ENCODE assay signal across 18 cellular contexts in the genomic region with DNA sequence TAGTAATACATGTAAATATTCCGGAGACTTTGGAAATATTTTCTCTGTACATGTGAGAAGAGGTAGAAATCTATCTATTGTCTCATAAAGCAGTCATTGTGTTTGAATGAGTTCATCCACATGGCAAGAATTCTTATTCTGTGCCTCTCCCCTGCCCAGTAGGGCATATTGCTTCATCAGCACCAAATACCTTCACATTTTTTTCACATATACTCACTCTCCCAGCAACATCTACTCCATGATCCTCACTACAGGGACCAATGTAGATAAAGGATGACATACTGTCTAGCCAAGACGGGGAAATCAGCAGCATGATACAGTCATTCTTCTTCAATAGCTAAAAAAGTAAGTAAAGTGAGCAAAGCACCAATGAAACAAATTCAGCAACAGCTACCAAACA. TPM values are rescaled to one million over a fixed set of nuclear protein-coding genes. Genes with fewer than 3 reads are reported as not detected.
DNase-seq lines count a peak whose midpoint lies in the region; ATAC-seq and TF ChIP-seq lines count a peak whose summit lies in the region.
"Had no signal": no experiment of that assay in that cellular context is flagged by ENCODE, and none has a peak within 500 bp of the region (broad histone marks: within the 10 kb centered on the region; RNA-seq: fewer than 3 reads in every experiment).

No MANE protein-coding gene starts in this region.

- H3K4me3 ChIP-seq in epithelial cell of proximal tubule (ENCODE audit: low read depth, low read length) (no peak overlapping the region), osteoblast (ENCODE audit: insufficient read depth, low read length) (no peak overlapping the region)
- H3K4me3 ChIP-seq: K562, right lobe of liver had no signal

- H3K9me3 ChIP-seq in osteoblast (ENCODE audit: low read depth, low read length), result no peaks in the 10 kb centered on the region
- H3K9me3 ChIP-seq: right lobe of liver had no signal

- H3K4me1 ChIP-seq in osteoblast (ENCODE audit: insufficient read depth, low read length), result peaks cover 6% of the 10 kb centered on the region
- H3K4me1 ChIP-seq: right lobe of liver had no signal

- DNase-seq in EH (ENCODE audit: low read depth), result peak; percentile 80
- peak; percentile 94 for DNase-seq in NCI-H226
- DNase-seq in epithelial cell of proximal tubule (ENCODE audit: low read depth), result peak; percentile 83
- no peak for DNase-seq in osteoblast (ENCODE audit: insufficient read length, low spot score, missing footprints)
- DNase-seq in activated effector memory CD4-positive, alpha-beta T cell treated with Interleukin-2 at 50 U/mL for 16 hours, result no peak
- no peak for DNase-seq in activated CD4-positive, alpha-beta T cell treated with anti-CD3 and anti-CD28 coated beads, Interleukin-2, amount 10 ng/mL, durations not matched to agents 7 days and 5 days
- no peak for DNase-seq in SHP77 treated with DMSO at 0.1 percent for 48 hours (lab: John Stamatoyannopoulos, UW)
- DNase-seq: activated naive CD4-positive, alpha-beta T cell; CD4-positive, alpha-beta T cell; dermis blood vessel endothelial cell; left colon; natural killer cell; NCI-H2029 treated with DMSO at 0.1 percent for 48 hours; right lobe of liver; stimulated activated naive CD8-positive, alpha-beta T cell treated with anti-CD3 and anti-CD28 coated beads, Interleukin-15, amount 100 ng/mL, for 72 hours had no signal

- no peak overlapping the region for H3K4me2 ChIP-seq in osteoblast (ENCODE audit: insufficient read depth, low read length)

- TF ChIP-seq CTCF in epithelial cell of proximal tubule (conservative IDR thresholded peaks at IDR 0.05; ENCODE audit: low read depth, low read length) (no peak), osteoblast (IDR thresholded peaks at IDR 0.05; ENCODE audit: extremely low read depth, low read depth, low read length) (no peak)

- peak overlapping the region; percentile 60 for H3K27ac ChIP-seq in osteoblast (ENCODE audit: low read depth, low read length)
- H3K27ac ChIP-seq: right lobe of liver had no signal

- H3K4me3 Mint-ChIP-seq in activated CD4-positive, alpha-beta T cell treated with anti-CD3 and anti-CD28 coated beads, Interleukin-2, amount 10 ng/mL, durations not matched to agents 7 days and 5 days, result no peak overlapping the region
- H3K4me3 Mint-ChIP-seq: CD4-positive, alpha-beta T cell; natural killer cell; stimulated activated naive CD8-positive, alpha-beta T cell treated with anti-CD3 and anti-CD28 coated beads, Interleukin-15, amount 100 ng/mL, for 72 hours had no signal

- no peak overlapping the region for H3K27ac Mint-ChIP-seq in activated CD4-positive, alpha-beta T cell treated with anti-CD3 and anti-CD28 coated beads, Interleukin-2, amount 10 ng/mL, durations not matched to agents 7 days and 5 days
- H3K27ac Mint-ChIP-seq: CD4-positive, alpha-beta T cell; natural killer cell; stimulated activated naive CD8-positive, alpha-beta T cell treated with anti-CD3 and anti-CD28 coated beads, Interleukin-15, amount 100 ng/mL, for 72 hours had no signal

- no peaks in the 10 kb centered on the region for H4K20me1 ChIP-seq in osteoblast (ENCODE audit: insufficient read depth, low read length)

- no peak overlapping the region for H2AFZ ChIP-seq in osteoblast (ENCODE audit: low read length)

- H3K9me3 Mint-ChIP-seq in activated CD4-positive, alpha-beta T cell treated with anti-CD3 and anti-CD28 coated beads, Interleukin-2, amount 10 ng/mL, durations not matched to agents 7 days and 5 days, result peaks cover 6% of the 10 kb centered on the region
- H3K9me3 Mint-ChIP-seq: CD4-positive, alpha-beta T cell; natural killer cell had no signal

- H3K79me2 ChIP-seq in osteoblast (ENCODE audit: insufficient read depth, low read length), result no peaks in the 10 kb centered on the region

- H3K36me3 Mint-ChIP-seq in activated CD4-positive, alpha-beta T cell treated with anti-CD3 and anti-CD28 coated beads, Interleukin-2, amount 10 ng/mL, durations not matched to agents 7 days and 5 days (ENCODE audit: low read depth), result peaks cover 4% of the 10 kb centered on the region
- H3K36me3 Mint-ChIP-seq: natural killer cell had no signal

- H3K27me3 ChIP-seq in osteoblast (ENCODE audit: insufficient read depth, low read length), result no peaks in the 10 kb centered on the region
- H3K27me3 ChIP-seq: right lobe of liver had no signal

- CTCF ChIA-PET in activated CD4-positive, alpha-beta T cell treated with anti-CD3 and anti-CD28 coated beads, Interleukin-2, amount 10 ng/mL, durations not matched to agents 7 days and 5 days (lab: Charles Lee), result no interaction called here

- H3K27me3 Mint-ChIP-seq in activated CD4-positive, alpha-beta T cell treated with anti-CD3 and anti-CD28 coated beads, Interleukin-2, amount 10 ng/mL, durations not matched to agents 7 days and 5 days, result no peaks in the 10 kb centered on the region
- H3K27me3 Mint-ChIP-seq: CD4-positive, alpha-beta T cell; stimulated activated naive CD8-positive, alpha-beta T cell treated with anti-CD3 and anti-CD28 coated beads, Interleukin-15, amount 100 ng/mL, for 72 hours had no signal

- POLR2A ChIA-PET in activated CD4-positive, alpha-beta T cell treated with anti-CD3 and anti-CD28 coated beads, Interleukin-2, amount 10 ng/mL, durations not matched to agents 7 days and 5 days (lab: Charles Lee), result no interaction called here

- H3K36me3 ChIP-seq in osteoblast (ENCODE audit: insufficient read depth, low read length), result no peaks in the 10 kb centered on the region
- H3K36me3 ChIP-seq: right lobe of liver had no signal

- ATAC-seq in GM18867 (IDR thresholded peaks at IDR 0.05; ENCODE audit: unreplicated experiment), result no peak
- ATAC-seq: K562; left colon; natural killer cell; stimulated activated naive CD8-positive, alpha-beta T cell treated with anti-CD3 and anti-CD28 coated beads, Interleukin-15, amount 100 ng/mL, for 72 hours had no signal

- peaks cover 16% of the 10 kb centered on the region for H3K4me1 Mint-ChIP-seq in activated CD4-positive, alpha-beta T cell treated with anti-CD3 and anti-CD28 coated beads, Interleukin-2, amount 10 ng/mL, durations not matched to agents 7 days and 5 days

RNA-seq across cellular contexts. Expression of a gene that starts 1.3 kb away (rescaled TPM):
- total RNA-seq in epithelial cell of proximal tubule (0.06 and 0.72 TPM in 2 replicates), osteoblast (5.9 and 7.2 TPM in 2 replicates)
- total RNA-seq in activated CD4-positive, alpha-beta T cell treated with anti-CD3 and anti-CD28 coated beads, Interleukin-2, amount 10 ng/mL, durations not matched to agents 7 days and 5 days, result 1 to 10 TPM; 2.1 to 2.9 TPM

RNA-seq across cellular contexts. Expression of a gene that starts 11.4 kb away (rescaled TPM):
- total RNA-seq in epithelial cell of proximal tubule, result not detected in 2 replicates
- 0.36 TPM in 1 of 2 replicates, not detected in the other for total RNA-seq in osteoblast
- total RNA-seq in activated CD4-positive, alpha-beta T cell treated with anti-CD3 and anti-CD28 coated beads, Interleukin-2, amount 10 ng/mL, durations not matched to agents 7 days and 5 days, result not detected
- total RNA-seq: activated CD8-positive, alpha-beta memory T cell treated with anti-CD3 and anti-CD28 coated beads for 36 hours; CD4-positive, alpha-beta T cell; dermis blood vessel endothelial cell; K562; left colon; right lobe of liver had no signal

RNA-seq across cellular contexts. Expression of a gene that starts 31.0 kb away (rescaled TPM):
- total RNA-seq in epithelial cell of proximal tubule (0.29 and 1.6 TPM in 2 replicates), osteoblast (2.9 and 3.8 TPM in 2 replicates)
- total RNA-seq in activated CD4-positive, alpha-beta T cell treated with anti-CD3 and anti-CD28 coated beads, Interleukin-2, amount 10 ng/mL, durations not matched to agents 7 days and 5 days, result 1 to 10 TPM; 1.0 to 1.1 TPM

RNA-seq across cellular contexts. Expression of a gene that starts 46.3 kb away (rescaled TPM):
- total RNA-seq in epithelial cell of proximal tubule (not detected in 2 replicates), osteoblast (4.4 and 6.2 TPM in 2 replicates)
- total RNA-seq in activated CD4-positive, alpha-beta T cell treated with anti-CD3 and anti-CD28 coated beads, Interleukin-2, amount 10 ng/mL, durations not matched to agents 7 days and 5 days, result 1 to 10 TPM in 1 of 2 experiments, under 1 TPM in 1; 0.60 to 1.1 TPM

RNA-seq across cellular contexts. Expression of a gene that starts 56.3 kb away (rescaled TPM):
- total RNA-seq in epithelial cell of proximal tubule (4.3 and 9.1 TPM in 2 replicates), osteoblast (24.2 and 31.2 TPM in 2 replicates)
- 10 to 100 TPM; 21.7 to 24.5 TPM for total RNA-seq in activated CD4-positive, alpha-beta T cell treated with anti-CD3 and anti-CD28 coated beads, Interleukin-2, amount 10 ng/mL, durations not matched to agents 7 days and 5 days

Comparison
In these comparisons a context has a peak if more than half of its experiments do, and no peak if none do; other contexts are left out.
1. DNase-seq: peak in EH (single experiment), NCI-H226 (single experiment) and epithelial cell of proximal tubule (single experiment); none in osteoblast (single experiment), activated effector memory CD4-positive, alpha-beta T cell treated with Interleukin-2 at 50 U/mL for 16 hours (single experiment), activated CD4-positive, alpha-beta T cell treated with anti-CD3 and anti-CD28 coated beads, Interleukin-2, amount 10 ng/mL, durations not matched to agents 7 days and 5 days (single experiment) and SHP77 treated with DMSO at 0.1 percent for 48 hours (single experiment).